In the genomic region with DNA sequence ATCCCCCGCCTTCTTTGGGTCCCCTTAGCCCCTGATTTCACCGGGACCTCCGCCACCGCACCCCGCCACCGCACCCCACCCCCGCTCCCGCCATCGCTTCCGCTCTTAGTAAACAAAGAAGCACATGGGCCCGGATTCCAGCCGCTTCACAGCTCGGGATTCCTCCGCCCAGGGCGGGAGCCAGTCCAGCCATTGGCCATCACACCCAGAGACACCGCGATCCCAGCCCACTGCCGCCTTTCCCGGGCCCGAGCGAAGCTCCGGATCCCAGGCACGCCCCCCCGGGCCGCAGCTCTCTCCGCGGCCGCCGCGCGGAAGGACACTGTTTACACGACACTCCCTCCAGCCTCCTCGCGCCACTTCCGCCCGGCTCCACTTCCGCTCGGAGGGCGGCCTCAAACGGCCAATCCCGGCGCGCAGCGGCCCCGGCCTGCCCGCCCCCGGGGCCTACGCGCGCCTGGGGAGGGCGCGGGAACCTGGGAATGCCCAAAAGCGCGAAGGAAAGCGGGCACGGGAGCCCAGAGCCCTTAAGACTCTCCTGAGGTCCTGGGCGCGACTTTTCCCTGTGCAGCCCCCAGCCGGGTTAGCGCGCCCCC, we compare ENCODE assay signal across 1 cellular context.
A peak's percentile ranks its signal among the peaks of the same experiment; 100 is the strongest.
TF ChIP-seq lines count a peak whose summit lies in the region.

No MANE protein-coding gene starts in this region.

TF ChIP-seq in SK-N-SH, 30 proteins besides CTCF, POLR2A, EP300 and RAD21 (continued from another document):
- TF ChIP-seq, protein P1, sequence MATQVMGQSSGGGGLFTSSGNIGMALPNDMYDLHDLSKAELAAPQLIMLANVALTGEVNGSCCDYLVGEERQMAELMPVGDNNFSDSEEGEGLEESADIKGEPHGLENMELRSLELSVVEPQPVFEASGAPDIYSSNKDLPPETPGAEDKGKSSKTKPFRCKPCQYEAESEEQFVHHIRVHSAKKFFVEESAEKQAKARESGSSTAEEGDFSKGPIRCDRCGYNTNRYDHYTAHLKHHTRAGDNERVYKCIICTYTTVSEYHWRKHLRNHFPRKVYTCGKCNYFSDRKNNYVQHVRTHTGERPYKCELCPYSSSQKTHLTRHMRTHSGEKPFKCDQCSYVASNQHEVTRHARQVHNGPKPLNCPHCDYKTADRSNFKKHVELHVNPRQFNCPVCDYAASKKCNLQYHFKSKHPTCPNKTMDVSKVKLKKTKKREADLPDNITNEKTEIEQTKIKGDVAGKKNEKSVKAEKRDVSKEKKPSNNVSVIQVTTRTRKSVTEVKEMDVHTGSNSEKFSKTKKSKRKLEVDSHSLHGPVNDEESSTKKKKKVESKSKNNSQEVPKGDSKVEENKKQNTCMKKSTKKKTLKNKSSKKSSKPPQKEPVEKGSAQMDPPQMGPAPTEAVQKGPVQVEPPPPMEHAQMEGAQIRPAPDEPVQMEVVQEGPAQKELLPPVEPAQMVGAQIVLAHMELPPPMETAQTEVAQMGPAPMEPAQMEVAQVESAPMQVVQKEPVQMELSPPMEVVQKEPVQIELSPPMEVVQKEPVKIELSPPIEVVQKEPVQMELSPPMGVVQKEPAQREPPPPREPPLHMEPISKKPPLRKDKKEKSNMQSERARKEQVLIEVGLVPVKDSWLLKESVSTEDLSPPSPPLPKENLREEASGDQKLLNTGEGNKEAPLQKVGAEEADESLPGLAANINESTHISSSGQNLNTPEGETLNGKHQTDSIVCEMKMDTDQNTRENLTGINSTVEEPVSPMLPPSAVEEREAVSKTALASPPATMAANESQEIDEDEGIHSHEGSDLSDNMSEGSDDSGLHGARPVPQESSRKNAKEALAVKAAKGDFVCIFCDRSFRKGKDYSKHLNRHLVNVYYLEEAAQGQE (IDR thresholded peaks at IDR 0.05; ENCODE audit: low read depth, low read length), result 0 out of 2 replicates have a peak, but pooled peaks have one; percentile 33
- TF ChIP-seq TEAD4 (IDR thresholded peaks at IDR 0.05; ENCODE audit: borderline replicate concordance, insufficient read depth) (peak; percentile 87), MXI1 (IDR thresholded peaks at IDR 0.05; ENCODE audit: low read depth, low read length) (peak; percentile 82), GABPA (IDR thresholded peaks at IDR 0.05; ENCODE audit: low read depth) (peak; percentile 92), SMC3 (IDR thresholded peaks at IDR 0.05; ENCODE audit: low read depth, low read length) (no peak), NRF1 (IDR thresholded peaks at IDR 0.05; ENCODE audit: low read depth, low read length) (no peak), RXRA (IDR thresholded peaks at IDR 0.05; ENCODE audit: borderline replicate concordance, low read depth) (no peak; the same call in 1 of the 2 replicates), SIN3A (IDR thresholded peaks at IDR 0.05; ENCODE audit: borderline replicate concordance, low read depth, low read length) (peak; percentile 99), POLR2AphosphoS5 (IDR thresholded peaks at IDR 0.05; ENCODE audit: low read depth, low read length) (no peak), RCOR1 (IDR thresholded peaks at IDR 0.05; ENCODE audit: low read length) (no peak), FOXJ3 (CRISPR knock-in tag; IDR thresholded peaks at IDR 0.05) (peak; percentile 98), CHD2 (IDR thresholded peaks at IDR 0.05; ENCODE audit: low read length, partially characterized antibody) (peak; percentile 98), RFX5 (IDR thresholded peaks at IDR 0.05; ENCODE audit: low read length) (peak; percentile 84), TCF12 (IDR thresholded peaks at IDR 0.05) (peak; percentile 65), ELF1 (IDR thresholded peaks at IDR 0.05) (peak; percentile 95), EZH2phosphoT487 (IDR thresholded peaks at IDR 0.05; ENCODE audit: borderline replicate concordance, low read depth) (no peak), TAF1 (IDR thresholded peaks at IDR 0.05; ENCODE audit: borderline replicate concordance, low read depth, low read length) (peak; percentile 72), GATA2 (CRISPR knock-in tag; IDR thresholded peaks at IDR 0.05) (no peak), YY1 (IDR thresholded peaks at IDR 0.05; ENCODE audit: low read depth) (peak; percentile 86)
- TF ChIP-seq, protein P2, sequence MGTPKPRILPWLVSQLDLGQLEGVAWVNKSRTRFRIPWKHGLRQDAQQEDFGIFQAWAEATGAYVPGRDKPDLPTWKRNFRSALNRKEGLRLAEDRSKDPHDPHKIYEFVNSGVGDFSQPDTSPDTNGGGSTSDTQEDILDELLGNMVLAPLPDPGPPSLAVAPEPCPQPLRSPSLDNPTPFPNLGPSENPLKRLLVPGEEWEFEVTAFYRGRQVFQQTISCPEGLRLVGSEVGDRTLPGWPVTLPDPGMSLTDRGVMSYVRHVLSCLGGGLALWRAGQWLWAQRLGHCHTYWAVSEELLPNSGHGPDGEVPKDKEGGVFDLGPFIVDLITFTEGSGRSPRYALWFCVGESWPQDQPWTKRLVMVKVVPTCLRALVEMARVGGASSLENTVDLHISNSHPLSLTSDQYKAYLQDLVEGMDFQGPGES (IDR thresholded peaks at IDR 0.05; ENCODE audit: low read depth, low read length), result peak; percentile 21; the same call in 1 of the 2 replicates
- TF ChIP-seq, protein P3, sequence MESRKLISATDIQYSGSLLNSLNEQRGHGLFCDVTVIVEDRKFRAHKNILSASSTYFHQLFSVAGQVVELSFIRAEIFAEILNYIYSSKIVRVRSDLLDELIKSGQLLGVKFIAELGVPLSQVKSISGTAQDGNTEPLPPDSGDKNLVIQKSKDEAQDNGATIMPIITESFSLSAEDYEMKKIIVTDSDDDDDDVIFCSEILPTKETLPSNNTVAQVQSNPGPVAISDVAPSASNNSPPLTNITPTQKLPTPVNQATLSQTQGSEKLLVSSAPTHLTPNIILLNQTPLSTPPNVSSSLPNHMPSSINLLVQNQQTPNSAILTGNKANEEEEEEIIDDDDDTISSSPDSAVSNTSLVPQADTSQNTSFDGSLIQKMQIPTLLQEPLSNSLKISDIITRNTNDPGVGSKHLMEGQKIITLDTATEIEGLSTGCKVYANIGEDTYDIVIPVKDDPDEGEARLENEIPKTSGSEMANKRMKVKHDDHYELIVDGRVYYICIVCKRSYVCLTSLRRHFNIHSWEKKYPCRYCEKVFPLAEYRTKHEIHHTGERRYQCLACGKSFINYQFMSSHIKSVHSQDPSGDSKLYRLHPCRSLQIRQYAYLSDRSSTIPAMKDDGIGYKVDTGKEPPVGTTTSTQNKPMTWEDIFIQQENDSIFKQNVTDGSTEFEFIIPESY (IDR thresholded peaks at IDR 0.05; ENCODE audit: borderline replicate concordance, low read depth), result no peak; the same call in 1 of the 2 replicates
- TF ChIP-seq, protein P4, sequence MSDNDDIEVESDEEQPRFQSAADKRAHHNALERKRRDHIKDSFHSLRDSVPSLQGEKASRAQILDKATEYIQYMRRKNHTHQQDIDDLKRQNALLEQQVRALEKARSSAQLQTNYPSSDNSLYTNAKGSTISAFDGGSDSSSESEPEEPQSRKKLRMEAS (IDR thresholded peaks at IDR 0.05; ENCODE audit: low read depth), result peak; percentile 100
- TF ChIP-seq, protein P5, sequence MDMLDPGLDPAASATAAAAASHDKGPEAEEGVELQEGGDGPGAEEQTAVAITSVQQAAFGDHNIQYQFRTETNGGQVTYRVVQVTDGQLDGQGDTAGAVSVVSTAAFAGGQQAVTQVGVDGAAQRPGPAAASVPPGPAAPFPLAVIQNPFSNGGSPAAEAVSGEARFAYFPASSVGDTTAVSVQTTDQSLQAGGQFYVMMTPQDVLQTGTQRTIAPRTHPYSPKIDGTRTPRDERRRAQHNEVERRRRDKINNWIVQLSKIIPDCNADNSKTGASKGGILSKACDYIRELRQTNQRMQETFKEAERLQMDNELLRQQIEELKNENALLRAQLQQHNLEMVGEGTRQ (IDR thresholded peaks at IDR 0.05; ENCODE audit: borderline replicate concordance, low read depth, low read length), result no peak
- TF ChIP-seq, protein P6, sequence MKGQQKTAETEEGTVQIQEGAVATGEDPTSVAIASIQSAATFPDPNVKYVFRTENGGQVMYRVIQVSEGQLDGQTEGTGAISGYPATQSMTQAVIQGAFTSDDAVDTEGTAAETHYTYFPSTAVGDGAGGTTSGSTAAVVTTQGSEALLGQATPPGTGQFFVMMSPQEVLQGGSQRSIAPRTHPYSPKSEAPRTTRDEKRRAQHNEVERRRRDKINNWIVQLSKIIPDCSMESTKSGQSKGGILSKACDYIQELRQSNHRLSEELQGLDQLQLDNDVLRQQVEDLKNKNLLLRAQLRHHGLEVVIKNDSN (IDR thresholded peaks at IDR 0.05; ENCODE audit: borderline replicate concordance, low read depth), result peak; percentile 66
